In genomic region chr12:64767495-64767894, GRCh38 we compare ENCODE assay signal across 22 cellular contexts. TPM values are rescaled to one million over a fixed set of nuclear protein-coding genes. Genes with fewer than 3 reads are reported as not detected.
DNase-seq lines count a peak whose midpoint lies in the region; ATAC-seq, FAIRE-seq and TF ChIP-seq lines count a peak whose summit lies in the region.
"Had no signal": no experiment of that assay in that cellular context is flagged by ENCODE, and none has a peak within 500 bp of the region (broad histone marks: within the 10 kb centered on the region; RNA-seq: fewer than 3 reads in every experiment).

No MANE protein-coding gene starts in this region.

- H3K9me1 ChIP-seq in keratinocyte (ENCODE audit: control insufficient read depth, extremely low read depth, insufficient read depth, low read length) = no peaks in the 10 kb centered on the region

- H3K36me3 ChIP-seq in mammary epithelial cell (ENCODE audit: insufficient read depth, low read length) = no peaks in the 10 kb centered on the region
- no peaks in the 10 kb centered on the region for H3K36me3 ChIP-seq in breast epithelium
- no peaks in the 10 kb centered on the region for H3K36me3 ChIP-seq in RWPE2 (ENCODE audit: low read depth)
- H3K36me3 ChIP-seq in keratinocyte (ENCODE audit: control insufficient read depth in 2 of 2, extremely low read depth in 1 of 2, insufficient read depth in 2 of 2, low read length in 2 of 2) = no peaks in the 10 kb centered on the region

- no peak overlapping the region for H3K4me3 ChIP-seq in mammary epithelial cell (replicated peaks in 1 of 3; ENCODE audit: insufficient read depth in 1 of 3, low read depth in 2 of 3, low read length in 3 of 3)
- H3K4me3 ChIP-seq in breast epithelium = no peak overlapping the region
- no peak overlapping the region for H3K4me3 ChIP-seq in RWPE2 (ENCODE audit: severe bottlenecking)
- H3K4me3 ChIP-seq in keratinocyte (ENCODE audit: control insufficient read depth in 2 of 3, extremely low read depth in 1 of 3, insufficient read depth in 2 of 3, low read depth in 1 of 3, low read length in 3 of 3) = no peak overlapping the region
- H3K4me3 ChIP-seq: A549, GM23338 had no signal

- intact Hi-C loops in mammary epithelial cell (cut with micrococcal nuclease) (no loop called here), breast epithelium (cut with DNase I; ENCODE audit: low total_unique reads) (no loop called here)

- H2AFZ ChIP-seq in mammary epithelial cell (ENCODE audit: low read depth, low read length) (no peak overlapping the region), keratinocyte (ENCODE audit: control insufficient read depth, low read length) (no peak overlapping the region)
- H2AFZ ChIP-seq: GM23338 had no signal

- dilution Hi-C loops in mammary epithelial cell (cut with HindIII; ENCODE audit: low sequenced_read_pairs) (no loop called here), keratinocyte (cut with MboI; ENCODE audit: extremely low pct_ligation_motif_present, low sequenced_read_pairs) (no loop called here)

- no TSS peak for BruUV-seq in mammary epithelial cell (replicated peaks; lab: Mats Ljungman, UMichigan)

- no peak for TF ChIP-seq CTCF in mammary epithelial cell (conservative IDR thresholded peaks at IDR 0.05 in 1 of 2, IDR thresholded peaks at IDR 0.05 in 1 of 2; ENCODE audit: extremely low read depth in 1 of 2, insufficient read depth in 1 of 2, low read depth in 1 of 2, low read length in 2 of 2)
- no peak for TF ChIP-seq CTCF in breast epithelium (IDR thresholded peaks at IDR 0.05)
- TF ChIP-seq CTCF in RWPE2 (IDR thresholded peaks at IDR 0.05; ENCODE audit: poor library complexity, severe bottlenecking) = no peak
- no peak for TF ChIP-seq CTCF in keratinocyte (optimal IDR thresholded peaks at IDR 0.05 in 1 of 3, IDR thresholded peaks at IDR 0.05 in 1 of 3, conservative IDR thresholded peaks at IDR 0.05 in 1 of 3; ENCODE audit: extremely low read depth in 1 of 3, insufficient read depth in 2 of 3, low read length in 3 of 3)

- H3K9me3 ChIP-seq in mammary epithelial cell (replicated peaks; ENCODE audit: insufficient read depth, low read length) = no peaks in the 10 kb centered on the region
- H3K9me3 ChIP-seq in breast epithelium = no peaks in the 10 kb centered on the region
- H3K9me3 ChIP-seq in RWPE2 (ENCODE audit: severe bottlenecking) = no peaks in the 10 kb centered on the region
- no peaks in the 10 kb centered on the region for H3K9me3 ChIP-seq in keratinocyte (ENCODE audit: control insufficient read depth, low read depth, low read length)
- H3K9me3 ChIP-seq: A549, Caco-2 had no signal

- peaks cover 4% of the 10 kb centered on the region for H3K4me1 ChIP-seq in mammary epithelial cell (ENCODE audit: insufficient read depth, low read length)
- H3K4me1 ChIP-seq in breast epithelium = no peaks in the 10 kb centered on the region
- H3K4me1 ChIP-seq in RWPE2 (ENCODE audit: insufficient read depth, poor library complexity, severe bottlenecking) = no peaks in the 10 kb centered on the region
- peaks cover 11% of the 10 kb centered on the region for H3K4me1 ChIP-seq in keratinocyte (ENCODE audit: control insufficient read depth, extremely low read depth, insufficient read depth, low read length)
- H3K4me1 ChIP-seq: A549, Caco-2 had no signal

- H3K27ac ChIP-seq in mammary epithelial cell (ENCODE audit: insufficient read depth, low read depth, low read length) = no peak overlapping the region
- no peak overlapping the region for H3K27ac ChIP-seq in breast epithelium
- H3K27ac ChIP-seq in RWPE2 (ENCODE audit: poor library complexity, severe bottlenecking) = no peak overlapping the region
- peak overlapping the region; percentile 43 for H3K27ac ChIP-seq in epithelial cell of prostate
- peak overlapping the region; percentile 26 for H3K27ac ChIP-seq in keratinocyte (ENCODE audit: control insufficient read depth, insufficient read depth, low read length)
- H3K27ac ChIP-seq: 22Rv1, A549, C4-2B had no signal

- no peaks in the 10 kb centered on the region for H3K27me3 ChIP-seq in mammary epithelial cell (ENCODE audit: insufficient read depth, low read length)
- no peaks in the 10 kb centered on the region for H3K27me3 ChIP-seq in breast epithelium
- H3K27me3 ChIP-seq in RWPE2 (ENCODE audit: insufficient read depth, poor library complexity, severe bottlenecking) = no peaks in the 10 kb centered on the region
- no peaks in the 10 kb centered on the region for H3K27me3 ChIP-seq in keratinocyte (ENCODE audit: control insufficient read depth, extremely low read depth, insufficient read depth, low read length)

- TF ChIP-seq POLR2A in breast epithelium (IDR thresholded peaks at IDR 0.05) = no peak

- FAIRE-seq in keratinocyte (lab: Jason Lieb, UNC) = peak; percentile 78
- FAIRE-seq: A549, D721Med, GM12892, GM18507, H54 had no signal

- CTCF ChIA-PET in mammary epithelial cell (lab: Charles Lee; ENCODE audit: low non-redundant PET) = no interaction called here

- WGBS in mammary epithelial cell (ENCODE audit: low coverage, missing lambda C conversion rate) = 100% methylated on average over 1 of the region's 3 CpGs

- H3K79me2 ChIP-seq in mammary epithelial cell (ENCODE audit: insufficient read depth, low read length) = no peaks in the 10 kb centered on the region
- H3K79me2 ChIP-seq in keratinocyte (ENCODE audit: control insufficient read depth, insufficient read depth, low read length) = no peaks in the 10 kb centered on the region

- H4K20me1 ChIP-seq in mammary epithelial cell (ENCODE audit: insufficient read depth, low read length) (no peaks in the 10 kb centered on the region), keratinocyte (ENCODE audit: control insufficient read depth, extremely low read depth, insufficient read depth, low read length) (no peaks in the 10 kb centered on the region)

- peak; percentile 83 for ATAC-seq in RWPE2 (ENCODE audit: low read depth)
- no peak for ATAC-seq in HG02973 (IDR thresholded peaks at IDR 0.05; ENCODE audit: unreplicated experiment)
- ATAC-seq: A549, GM23338 had no signal

- H3K9ac ChIP-seq in mammary epithelial cell (ENCODE audit: insufficient read depth, low read length) (no peak overlapping the region), keratinocyte (ENCODE audit: control insufficient read depth, extremely low read depth, insufficient read depth, low read length) (no peak overlapping the region)

- peak; percentile 65 for DNase-seq in mammary epithelial cell
- DNase-seq in breast epithelium (ENCODE audit: low spot score in 2 of 2) = no peak
- no peak for DNase-seq in RWPE2 (ENCODE audit: low spot score)
- peak; percentile 46 for DNase-seq in epithelial cell of prostate (ENCODE audit: low read depth, low spot score)
- peak; percentile 92 for DNase-seq in keratinocyte (ENCODE audit: low read depth, low spot score)
- no peak for DNase-seq in iPS-NIHi11 (ENCODE audit: low spot score)
- no peak for DNase-seq in stimulated activated CD4-positive, alpha-beta T cell treated with anti-CD3 and anti-CD28 coated beads, Interleukin-4, amount 100 ng/mL, for 24 hours
- DNase-seq: AML-193; Caco-2; CD4-positive, alpha-beta T cell; GDM1; HCEC 1CT; HFFc6 had no signal

- in situ Hi-C loops in mammary epithelial cell (cut with MboI; ENCODE audit: low sequenced_read_pairs in 2 of 2) = no loop called here

- H3K4me2 ChIP-seq in mammary epithelial cell (ENCODE audit: insufficient read depth, low read depth, low read length) (no peak overlapping the region), keratinocyte (ENCODE audit: control insufficient read depth, extremely low read depth, insufficient read depth, low read depth, low read length) (peak overlapping the region; percentile 60)
- H3K4me2 ChIP-seq: A549, GM23338 had no signal

RNA-seq across cellular contexts. Expression of gene GNS, which starts 8.3 kb away (rescaled TPM):
- 100 to 1,000 TPM in 1 of 2 donors, 10 to 100 TPM in 1; 57.6 to 135 TPM for total RNA-seq in mammary epithelial cell
- 37.0 TPM for polyA plus RNA-seq in mammary epithelial cell
- 260 TPM for polyA minus RNA-seq in mammary epithelial cell
- total RNA-seq in breast epithelium = 100 to 1,000 TPM in 1 of 3 donors, 10 to 100 TPM in 2; 94.4 to 250 (median 98.6) TPM
- polyA plus RNA-seq in keratinocyte = 48.4 to 57.8 TPM (median 57.8 TPM) in 3 replicates
- 24.8 TPM for polyA plus RNA-seq in keratinocyte (2011; ENCODE audit: low read depth)
- 17.0 and 27.9 TPM in 2 replicates for polyA plus RNA-seq in keratinocyte (2011; cell fraction: cytosol; rRNA removed)
- polyA plus RNA-seq in keratinocyte (2011; cell fraction: nucleus; rRNA removed) = 96.5 and 103 TPM in 2 replicates
- polyA plus RNA-seq in keratinocyte (2012; ENCODE audit: low replicate concordance) = 29.7 and 35.6 TPM in 2 replicates
- polyA minus RNA-seq in keratinocyte = 55.7 to 119 TPM (median 116 TPM) in 3 replicates
- polyA minus RNA-seq in keratinocyte (2011; cell fraction: cytosol; rRNA and poly(A)+ RNA removed) = 47.4 TPM
- polyA minus RNA-seq in keratinocyte (2011; cell fraction: nucleus; rRNA and poly(A)+ RNA removed) = 127 and 260 TPM in 2 replicates

RNA-seq across cellular contexts. Expression of gene TBC1D30, which starts 57.0 kb away (rescaled TPM):
- total RNA-seq in mammary epithelial cell (under 1 TPM; 0.17 to 0.59 TPM), breast epithelium (10 to 100 TPM in 2 of 3 donors, 1 to 10 TPM in 1; 3.2 to 16.4 (median 11.9) TPM)
- polyA plus RNA-seq in mammary epithelial cell (0.49 TPM), keratinocyte (0.41 to 0.54 TPM (median 0.50 TPM) in 3 replicates)
- polyA minus RNA-seq in mammary epithelial cell (not detected), keratinocyte (1.0 to 1.6 TPM in 2 of 3 replicates, not detected in the other)
- polyA plus RNA-seq in keratinocyte (2011; ENCODE audit: low read depth) = 1.1 TPM
- polyA plus RNA-seq in keratinocyte (2011; cell fraction: cytosol; rRNA removed) = 0.42 and 0.55 TPM in 2 replicates
- polyA plus RNA-seq in keratinocyte (2011; cell fraction: nucleus; rRNA removed) = 0.56 and 0.69 TPM in 2 replicates
- polyA plus RNA-seq in keratinocyte (2012; ENCODE audit: low replicate concordance) = 0.47 and 0.58 TPM in 2 replicates
- polyA minus RNA-seq in keratinocyte (2011; cell fraction: cytosol; rRNA and poly(A)+ RNA removed) = 0.38 TPM
- 0.74 and 1.2 TPM in 2 replicates for polyA minus RNA-seq in keratinocyte (2011; cell fraction: nucleus; rRNA and poly(A)+ RNA removed)

Comparison
In these comparisons a context has a peak if more than half of its experiments do, and no peak if none do; other contexts are left out.
1. DNase-seq: peak in mammary epithelial cell (single experiment), epithelial cell of prostate (single experiment) and keratinocyte (single experiment); none in breast epithelium (0 of 2), RWPE2 (single experiment), iPS-NIHi11 (single experiment) and stimulated activated CD4-positive, alpha-beta T cell treated with anti-CD3 and anti-CD28 coated beads, Interleukin-4, amount 100 ng/mL, for 24 hours (single experiment).
2. H3K27ac ChIP-seq: peak in epithelial cell of prostate (single experiment) and keratinocyte (single experiment); none in mammary epithelial cell (single experiment), breast epithelium (0 of 2) and RWPE2 (single experiment).